Comparison of ENCODE assay signal across 1 cellular context in genomic region chr16:30747799-30748633, GRCh38.
TF ChIP-seq lines count a peak whose summit lies in the region.

Gene PHKG2, plus strand, starts transcription at chr16:30748425. Its CDS starts 396 bp downstream, at chr16:30748821.

TF ChIP-seq in GM12878, 131 proteins besides CTCF, POLR2A, EP300 and RAD21 (continued from another document and continues in another):
- peak; percentile 43 for TF ChIP-seq PBX3 (IDR thresholded peaks at IDR 0.05; ENCODE audit: insufficient replicate concordance, low read depth, low read length)
- peak; percentile 79 for TF ChIP-seq IRF3 (IDR thresholded peaks at IDR 0.05)
- TF ChIP-seq BCL11A (IDR thresholded peaks at IDR 0.05; ENCODE audit: low read depth, low read length), result 0 out of 2 replicates have a peak, but pooled peaks have one; percentile 2
- peak; percentile 52; the same call in 1 of the 2 replicates for TF ChIP-seq CBFB (IDR thresholded peaks at IDR 0.05; ENCODE audit: low read depth)
- TF ChIP-seq JUND (IDR thresholded peaks at IDR 0.05; ENCODE audit: low read depth, low read length), result no peak
- peak; percentile 54; the same call in 1 of the 2 replicates for TF ChIP-seq EED (IDR thresholded peaks at IDR 0.05; ENCODE audit: low read depth)
- peak; percentile 21; the same call in 1 of the 2 replicates for TF ChIP-seq ELK1 (IDR thresholded peaks at IDR 0.05; ENCODE audit: low read depth, low read length)
- peak; percentile 74 for TF ChIP-seq RELA (IDR thresholded peaks at IDR 0.05; ENCODE audit: borderline replicate concordance, partially characterized antibody)
- peak; percentile 73; the same call in 1 of the 2 replicates for TF ChIP-seq NBN (IDR thresholded peaks at IDR 0.05)
- peak; percentile 43 for TF ChIP-seq HCFC1 (IDR thresholded peaks at IDR 0.05; ENCODE audit: low read length)
- TF ChIP-seq IKZF2 (IDR thresholded peaks at IDR 0.05), result no peak; a peak in 1 of 4 replicates
- peak; percentile 92 for TF ChIP-seq MAX (IDR thresholded peaks at IDR 0.05; ENCODE audit: low read depth, low read length)
- TF ChIP-seq YBX1 (IDR thresholded peaks at IDR 0.05), result no peak
- no peak for TF ChIP-seq PRDM15 (CRISPR knock-in tag; IDR thresholded peaks at IDR 0.05)
- TF ChIP-seq SMAD1 (IDR thresholded peaks at IDR 0.05; ENCODE audit: low read depth, partially characterized antibody), result no peak
- peak; percentile 95 for TF ChIP-seq HDGF (IDR thresholded peaks at IDR 0.05)
- no peak for TF ChIP-seq BRCA1 (IDR thresholded peaks at IDR 0.05; ENCODE audit: low read depth, low read length)
- no peak; the same call in 1 of the 2 replicates for TF ChIP-seq CREB1 (IDR thresholded peaks at IDR 0.05; ENCODE audit: low read depth)
- TF ChIP-seq ZSCAN29 (IDR thresholded peaks at IDR 0.05), result no peak
- 0 out of 2 replicates have a peak, but pooled peaks have one; percentile 8 for TF ChIP-seq TCF12 (IDR thresholded peaks at IDR 0.05; ENCODE audit: low read depth, low read length)
- peak; percentile 76; the same call in 1 of the 2 replicates for TF ChIP-seq SMAD5 (IDR thresholded peaks at IDR 0.05; ENCODE audit: low read depth)
- TF ChIP-seq SRF (IDR thresholded peaks at IDR 0.05; ENCODE audit: low read depth in 2 of 2, low read length in 2 of 2), result peak; percentile 48 to 74; a peak in 3 of 4 replicates
- TF ChIP-seq RBBP5 (conservative IDR thresholded peaks at IDR 0.05), result no peak
- peak; percentile 97 for TF ChIP-seq TAF1 (IDR thresholded peaks at IDR 0.05; ENCODE audit: borderline replicate concordance, low read depth, low read length)
- no peak for TF ChIP-seq EZH2 (IDR thresholded peaks at IDR 0.05; ENCODE audit: borderline replicate concordance, control insufficient read depth, low read depth, low read length)
- no peak for TF ChIP-seq TCF7 (IDR thresholded peaks at IDR 0.05; ENCODE audit: borderline replicate concordance)
- TF ChIP-seq NKRF (conservative IDR thresholded peaks at IDR 0.05), result 0 out of 2 replicates have a peak, but pooled peaks have one; percentile 46
- peak; percentile 36 for TF ChIP-seq E2F8 (IDR thresholded peaks at IDR 0.05; ENCODE audit: low read depth, partially characterized antibody)
- no peak for TF ChIP-seq CBX3 (IDR thresholded peaks at IDR 0.05; ENCODE audit: borderline replicate concordance, low read depth)
- no peak for TF ChIP-seq NR2C1 (IDR thresholded peaks at IDR 0.05)
- TF ChIP-seq RFX5 (IDR thresholded peaks at IDR 0.05; ENCODE audit: low read depth, low read length), result peak; percentile 77
- peak; percentile 17 for TF ChIP-seq SKIL (IDR thresholded peaks at IDR 0.05; ENCODE audit: low read depth, poor library complexity, severe bottlenecking)
- 0 out of 2 replicates have a peak, but pooled peaks have one; percentile 5 for TF ChIP-seq NRF1 (conservative IDR thresholded peaks at IDR 0.05; ENCODE audit: low read depth, low read length)
- TF ChIP-seq NFIC (IDR thresholded peaks at IDR 0.05; ENCODE audit: low read depth, low read length), result no peak
- no peak for TF ChIP-seq ATF2 (IDR thresholded peaks at IDR 0.05; ENCODE audit: low read length)
- no peak for TF ChIP-seq KLF5 (IDR thresholded peaks at IDR 0.05; ENCODE audit: partially characterized antibody)
- TF ChIP-seq CUX1 (IDR thresholded peaks at IDR 0.05; ENCODE audit: insufficient replicate concordance, low read depth, low read length), result no peak
- TF ChIP-seq MTA2 (IDR thresholded peaks at IDR 0.05; ENCODE audit: low read depth), result no peak
